10 cellular contexts compared by ENCODE assay signal in genomic region chr9:127915325-127915752, GRCh38. TPM values are rescaled to one million over a fixed set of nuclear protein-coding genes. Genes with fewer than 3 reads are reported as not detected.
DNase-seq lines count a peak whose midpoint lies in the region; ATAC-seq, FAIRE-seq and TF ChIP-seq lines count a peak whose summit lies in the region.
"Had no signal": no experiment of that assay in that cellular context is flagged by ENCODE, and none has a peak within 500 bp of the region (broad histone marks: within the 10 kb centered on the region; RNA-seq: fewer than 3 reads in every experiment).

No MANE protein-coding gene starts in this region.

- no peaks in the 10 kb centered on the region for H3K79me2 ChIP-seq in smooth muscle cell (ENCODE audit: low read depth)

- H3K36me3 ChIP-seq in mesenchymal stem cell (ENCODE audit: control insufficient read depth in 1 of 2, insufficient read depth in 2 of 2, low read depth in 1 of 2, low read length in 2 of 2) (peaks cover 38 to 42% of the 10 kb centered on the region in 2 experiments), smooth muscle cell (ENCODE audit: low read depth) (no peaks in the 10 kb centered on the region)

- DNase-seq in A549 (ENCODE audit: low read depth in 1 of 2, low spot score in 1 of 2) (no peak), GM12865 (ENCODE audit: low read depth) (peak; percentile 24), mesenchymal stem cell (no peak), Calu3 (no peak), frontal cortex (ENCODE audit: low spot score in 2 of 2) (no peak), smooth muscle cell (lab: John Stamatoyannopoulos, UW; ENCODE audit: unreplicated experiment) (no peak)
- no peak for DNase-seq in activated T-helper 2 cell treated with anti-CD3 and anti-CD28 coated beads, Interferon-gamma antibody, Interleukin-2, Interleukin-4, amounts not matched to agents 10 μg/mL and 5 μg/mL and 100 μg/mL, durations not matched to agents 14 hours and 24 hours and 36 hours (ENCODE audit: low spot score)
- DNase-seq: anterior cingulate cortex, nephron progenitor cell had no signal

- TF ChIP-seq EP300 in A549 (IDR thresholded peaks at IDR 0.05) = no peak

- CTCF ChIA-PET in A549 (lab: Yijun Ruan, JAX) (interaction anchor here (0.8 to 2.9 kb wide), 7 partner anchors 17 to 182 kb away, joined by 3 to 16 read pairs (median 4); partner anchors contain the start of gene TOR2A), Calu3 (lab: Charles Lee) (interaction anchor here (1.6 kb wide), 1 partner anchor 181 kb away, joined by 10 read pairs; the partner anchor contains the start of gene TOR2A)

- intact Hi-C loops in activated T-helper 2 cell treated with anti-CD3 and anti-CD28 coated beads, Interferon-gamma antibody, Interleukin-2, Interleukin-4, amounts not matched to agents 10 μg/mL and 5 μg/mL and 100 μg/mL, durations not matched to agents 14 hours and 24 hours and 36 hours (cut with micrococcal nuclease) = loop anchor here (5.0 to 10.0 kb wide), 3 partner anchors 48 to 301 kb away; partner anchors contain the start of genes CDK9 and STXBP1
- intact Hi-C loops in Calu3 (cut with micrococcal nuclease; ENCODE audit: unreplicated experiment) = no loop called here

- ATAC-seq in A549 (no peak), HG02763 (IDR thresholded peaks at IDR 0.05; ENCODE audit: unreplicated experiment) (no peak)

- peaks cover 32% of the 10 kb centered on the region for H3K36me3 Mint-ChIP-seq in activated T-helper 2 cell treated with anti-CD3 and anti-CD28 coated beads, Interferon-gamma antibody, Interleukin-2, Interleukin-4, amounts not matched to agents 10 μg/mL and 5 μg/mL and 100 μg/mL, durations not matched to agents 14 hours and 24 hours and 36 hours (ENCODE audit: low read depth)
- peaks cover 14% of the 10 kb centered on the region for H3K36me3 Mint-ChIP-seq in Calu3 (ENCODE audit: insufficient read depth, unreplicated experiment)

- H3K23ac ChIP-seq in mesenchymal stem cell (ENCODE audit: low read length in 2 of 2) = no peak overlapping the region

- H4K8ac ChIP-seq in mesenchymal stem cell (ENCODE audit: low read length) = no peak overlapping the region

- no peak overlapping the region for H2BK5ac ChIP-seq in mesenchymal stem cell (ENCODE audit: low read depth, low read length, poor library complexity, severe bottlenecking)

- peaks cover 58% of the 10 kb centered on the region for H3K4me1 ChIP-seq in A549
- peaks cover 42% of the 10 kb centered on the region for H3K4me1 ChIP-seq in mesenchymal stem cell (ENCODE audit: control insufficient read depth, insufficient read depth, low read depth, low read length)
- peaks cover 4% of the 10 kb centered on the region for H3K4me1 ChIP-seq in smooth muscle cell (ENCODE audit: low read depth)

- H3K9me3 Mint-ChIP-seq in activated T-helper 2 cell treated with anti-CD3 and anti-CD28 coated beads, Interferon-gamma antibody, Interleukin-2, Interleukin-4, amounts not matched to agents 10 μg/mL and 5 μg/mL and 100 μg/mL, durations not matched to agents 14 hours and 24 hours and 36 hours = no peaks in the 10 kb centered on the region
- no peaks in the 10 kb centered on the region for H3K9me3 Mint-ChIP-seq in Calu3 (ENCODE audit: low read depth, unreplicated experiment)
- H3K9me3 Mint-ChIP-seq: nephron progenitor cell had no signal

- H3K27me3 ChIP-seq in mesenchymal stem cell (ENCODE audit: control insufficient read depth in 1 of 2, insufficient read depth in 1 of 2, low read length in 2 of 2) (no peaks in the 10 kb centered on the region), smooth muscle cell (ENCODE audit: low read depth) (no peaks in the 10 kb centered on the region)

- peak overlapping the region; percentile 38 for H2AK5ac ChIP-seq in mesenchymal stem cell (ENCODE audit: low read length, severe bottlenecking)

- no peak for TF ChIP-seq POLR2A in A549 (IDR thresholded peaks at IDR 0.05; ENCODE audit: low read length)

- H2AFZ ChIP-seq in mesenchymal stem cell (ENCODE audit: low read depth, low read length) (no peak overlapping the region), smooth muscle cell (ENCODE audit: low read depth) (no peak overlapping the region)

- peak overlapping the region; percentile 80 for H3K4me3 Mint-ChIP-seq in activated T-helper 2 cell treated with anti-CD3 and anti-CD28 coated beads, Interferon-gamma antibody, Interleukin-2, Interleukin-4, amounts not matched to agents 10 μg/mL and 5 μg/mL and 100 μg/mL, durations not matched to agents 14 hours and 24 hours and 36 hours (ENCODE audit: low read depth)
- H3K4me3 Mint-ChIP-seq in Calu3 (ENCODE audit: low read depth, unreplicated experiment) = no peak overlapping the region

- peak overlapping the region in 1 of 2 experiments; percentile 70 for H3K14ac ChIP-seq in mesenchymal stem cell (ENCODE audit: low read length in 2 of 2)

- peaks cover 11% of the 10 kb centered on the region for H3F3A ChIP-seq in smooth muscle cell (ENCODE audit: low read depth)

- no peak for TF ChIP-seq RAD21 in A549 (conservative IDR thresholded peaks at IDR 0.05 in 1 of 2, IDR thresholded peaks at IDR 0.05 in 1 of 2)

- H3K27me3 Mint-ChIP-seq in activated T-helper 2 cell treated with anti-CD3 and anti-CD28 coated beads, Interferon-gamma antibody, Interleukin-2, Interleukin-4, amounts not matched to agents 10 μg/mL and 5 μg/mL and 100 μg/mL, durations not matched to agents 14 hours and 24 hours and 36 hours (ENCODE audit: low read depth) = no peaks in the 10 kb centered on the region
- no peaks in the 10 kb centered on the region for H3K27me3 Mint-ChIP-seq in Calu3 (ENCODE audit: unreplicated experiment)

- H2BK15ac ChIP-seq in mesenchymal stem cell (ENCODE audit: low read depth, poor library complexity, severe bottlenecking) = peak overlapping the region; percentile 12

- H2BK120ac ChIP-seq in mesenchymal stem cell (ENCODE audit: low read depth, low read length) = peak overlapping the region; percentile 37

- FAIRE-seq in A549 (lab: Jason Lieb, UNC) = no peak
- FAIRE-seq in frontal cortex (lab: Jason Lieb, UNC) = no peak

- peak overlapping the region; percentile 20 for H3K9ac ChIP-seq in mesenchymal stem cell (ENCODE audit: low read length)
- H3K9ac ChIP-seq in smooth muscle cell (ENCODE audit: low read depth) = no peak overlapping the region

- H3K4ac ChIP-seq in mesenchymal stem cell (ENCODE audit: low read depth in 1 of 2, low read length in 2 of 2) = peak overlapping the region in 1 of 2 experiments; percentile 38

- H3K4me3 ChIP-seq in A549 (no peak overlapping the region), GM12865 (ENCODE audit: low read depth, low read length) (peak overlapping the region; percentile 75), mesenchymal stem cell (ENCODE audit: insufficient read depth in 1 of 2, low read depth in 1 of 2, low read length in 2 of 2) (peak overlapping the region in 1 of 2 experiments; percentile 94), smooth muscle cell (no peak overlapping the region)

- BruUV-seq in Calu3 (replicated peaks; lab: Mats Ljungman, UMichigan) = no TSS peak

- H3K9me3 ChIP-seq in A549 (no peaks in the 10 kb centered on the region), mesenchymal stem cell (ENCODE audit: control insufficient read depth, low read length) (no peaks in the 10 kb centered on the region), smooth muscle cell (replicated peaks; ENCODE audit: low read depth) (no peaks in the 10 kb centered on the region)

- H3K27ac Mint-ChIP-seq in activated T-helper 2 cell treated with anti-CD3 and anti-CD28 coated beads, Interferon-gamma antibody, Interleukin-2, Interleukin-4, amounts not matched to agents 10 μg/mL and 5 μg/mL and 100 μg/mL, durations not matched to agents 14 hours and 24 hours and 36 hours = peak overlapping the region; percentile 3
- no peak overlapping the region for H3K27ac Mint-ChIP-seq in Calu3 (ENCODE audit: unreplicated experiment)
- H3K27ac Mint-ChIP-seq: nephron progenitor cell had no signal

- H3K4me2 ChIP-seq in A549 (peak overlapping the region; percentile 89), mesenchymal stem cell (ENCODE audit: low read length, poor library complexity, severe bottlenecking) (peak overlapping the region; percentile 10), smooth muscle cell (no peak overlapping the region)

- WGBS in A549 (ENCODE audit: missing lambda C conversion rate) = 67% methylated on average over 5 of the region's 5 CpGs
- 84% methylated on average over 5 of the region's 5 CpGs for WGBS in mesenchymal stem cell
- 85% methylated on average over 5 of the region's 5 CpGs for WGBS in smooth muscle cell (ENCODE audit: low lambda C conversion rate)

- peak overlapping the region; percentile 61 to 86 for H2BK12ac ChIP-seq in mesenchymal stem cell (ENCODE audit: low read length in 2 of 2)

- peaks cover 51% of the 10 kb centered on the region for H3K4me1 Mint-ChIP-seq in activated T-helper 2 cell treated with anti-CD3 and anti-CD28 coated beads, Interferon-gamma antibody, Interleukin-2, Interleukin-4, amounts not matched to agents 10 μg/mL and 5 μg/mL and 100 μg/mL, durations not matched to agents 14 hours and 24 hours and 36 hours (ENCODE audit: low read depth)
- H3K4me1 Mint-ChIP-seq in Calu3 (ENCODE audit: low read depth, unreplicated experiment) = peaks cover 13% of the 10 kb centered on the region

- no peaks in the 10 kb centered on the region for H4K20me1 ChIP-seq in smooth muscle cell (ENCODE audit: low read depth)

- H3K27ac ChIP-seq in A549 (peak overlapping the region in 1 of 2 experiments; percentile 90; a peak in 4 of 6 replicates), mesenchymal stem cell (ENCODE audit: low read length, poor library complexity, severe bottlenecking) (no peak overlapping the region), smooth muscle cell (ENCODE audit: low read depth) (no peak overlapping the region)

- peak overlapping the region; percentile 43 for H4K91ac ChIP-seq in mesenchymal stem cell (ENCODE audit: low read length)

- H3K79me1 ChIP-seq in mesenchymal stem cell (replicated peaks; ENCODE audit: low read length, poor library complexity, severe bottlenecking) = peaks cover 26% of the 10 kb centered on the region

- peak overlapping the region in 1 of 2 experiments; percentile 38 for H3K18ac ChIP-seq in mesenchymal stem cell (ENCODE audit: low read depth in 1 of 2, low read length in 2 of 2)

- TF ChIP-seq CTCF in A549 (IDR thresholded peaks at IDR 0.05) = no peak
- no peak for TF ChIP-seq CTCF in GM12865 (IDR thresholded peaks at IDR 0.05; ENCODE audit: insufficient read depth, low read depth, low read length, missing control alignments)
- no peak for TF ChIP-seq CTCF in Calu3 (IDR thresholded peaks at IDR 0.05; ENCODE audit: unreplicated experiment)
- no peak for TF ChIP-seq CTCF in smooth muscle cell (IDR thresholded peaks at IDR 0.05; ENCODE audit: borderline replicate concordance, insufficient read depth, poor library complexity, severe bottlenecking)

- POLR2A ChIA-PET in A549 (lab: Yijun Ruan, JAX) = no interaction called here

RNA-seq across cellular contexts. Expression of gene ST6GALNAC4, which starts 1.5 kb away (rescaled TPM):
- 11.0 and 12.5 TPM in 2 replicates for polyA plus RNA-seq in A549 (2011; rRNA removed)
- 21.5 and 29.4 TPM in 2 replicates for polyA plus RNA-seq in A549 (2012; cell fraction: cytosol; rRNA removed)
- 28.7 and 46.1 TPM in 2 replicates for polyA plus RNA-seq in A549 (2012; cell fraction: nucleus; rRNA removed)
- polyA plus RNA-seq in A549 (2017; fragmentation: RNase III; extraction: RNeasy Plus Mini Kit Qiagen cat#74134 plus additional on column Dnase treatment) = 18.1 to 25.4 TPM (median 24.8 TPM) in 3 replicates
- polyA minus RNA-seq in A549 (2011; rRNA and poly(A)+ RNA removed) = 17.6 and 18.1 TPM in 2 replicates
- 25.6 and 28.7 TPM in 2 replicates for total RNA-seq in activated T-helper 2 cell treated with anti-CD3 and anti-CD28 coated beads, Interferon-gamma antibody, Interleukin-2, Interleukin-4, amounts not matched to agents 10 μg/mL and 5 μg/mL and 100 μg/mL, durations not matched to agents 14 hours and 24 hours and 36 hours
- polyA plus RNA-seq in mesenchymal stem cell (2013, experiment 1 of 2) = 32.1 TPM
- 29.4 TPM for polyA plus RNA-seq in mesenchymal stem cell (2013, experiment 2 of 2)
- 11.8 and 12.8 TPM in 2 replicates for total RNA-seq in Calu3 (2022)
- 6.5 TPM for total RNA-seq in frontal cortex
- total RNA-seq in smooth muscle cell = 5.3 and 22.5 TPM in 2 replicates
- polyA plus RNA-seq in smooth muscle cell = 12.1 and 13.6 TPM in 2 replicates

RNA-seq across cellular contexts. Expression of gene PIP5KL1, which starts 15.2 kb away (rescaled TPM):
- polyA plus RNA-seq in A549 (2011; rRNA removed) (1.8 and 2.4 TPM in 2 replicates), A549 (2017; fragmentation: RNase III; extraction: RNeasy Plus Mini Kit Qiagen cat#74134 plus additional on column Dnase treatment) (2.0 to 3.7 TPM (median 2.5 TPM) in 3 replicates), smooth muscle cell (2.7 and 9.7 TPM in 2 replicates)
- polyA plus RNA-seq in A549 (2012; cell fraction: cytosol; rRNA removed) = 1.4 and 2.2 TPM in 2 replicates
- polyA plus RNA-seq in A549 (2012; cell fraction: nucleus; rRNA removed) = 19.9 and 20.7 TPM in 2 replicates
- polyA minus RNA-seq in A549 (2011; rRNA and poly(A)+ RNA removed) = 0.70 and 2.0 TPM in 2 replicates
- total RNA-seq in activated T-helper 2 cell treated with anti-CD3 and anti-CD28 coated beads, Interferon-gamma antibody, Interleukin-2, Interleukin-4, amounts not matched to agents 10 μg/mL and 5 μg/mL and 100 μg/mL, durations not matched to agents 14 hours and 24 hours and 36 hours = 1.4 and 3.4 TPM in 2 replicates
- polyA plus RNA-seq in mesenchymal stem cell (2013, experiment 1 of 2) = 2.0 TPM
- 1.8 TPM for polyA plus RNA-seq in mesenchymal stem cell (2013, experiment 2 of 2)
- total RNA-seq in Calu3 (2022) (0.17 and 1.1 TPM in 2 replicates), frontal cortex (6.1 TPM), smooth muscle cell (1.1 and 9.2 TPM in 2 replicates)

RNA-seq across cellular contexts. Expression of gene ST6GALNAC6, which starts 15.9 kb away (rescaled TPM):
- polyA plus RNA-seq in A549 (2011; rRNA removed) = 8.2 and 14.7 TPM in 2 replicates
- polyA plus RNA-seq in A549 (2012; cell fraction: cytosol; rRNA removed) = 12.7 and 16.0 TPM in 2 replicates
- 36.6 and 37.6 TPM in 2 replicates for polyA plus RNA-seq in A549 (2012; cell fraction: nucleus; rRNA removed)
- 15.8 to 25.2 TPM (median 22.0 TPM) in 3 replicates for polyA plus RNA-seq in A549 (2017; fragmentation: RNase III; extraction: RNeasy Plus Mini Kit Qiagen cat#74134 plus additional on column Dnase treatment)
- polyA minus RNA-seq in A549 (2011; rRNA and poly(A)+ RNA removed) = 15.6 and 18.6 TPM in 2 replicates
- 60.3 and 60.7 TPM in 2 replicates for total RNA-seq in activated T-helper 2 cell treated with anti-CD3 and anti-CD28 coated beads, Interferon-gamma antibody, Interleukin-2, Interleukin-4, amounts not matched to agents 10 μg/mL and 5 μg/mL and 100 μg/mL, durations not matched to agents 14 hours and 24 hours and 36 hours
- 45.2 TPM for polyA plus RNA-seq in mesenchymal stem cell (2013, experiment 1 of 2)
- 45.9 TPM for polyA plus RNA-seq in mesenchymal stem cell (2013, experiment 2 of 2)
- 9.1 and 12.1 TPM in 2 replicates for total RNA-seq in Calu3 (2022)
- 28.5 TPM for total RNA-seq in frontal cortex
- 34.3 and 36.4 TPM in 2 replicates for total RNA-seq in smooth muscle cell
- polyA plus RNA-seq in smooth muscle cell = 48.8 and 65.8 TPM in 2 replicates

RNA-seq across cellular contexts. Expression of gene DPM2, which starts 22.3 kb away (rescaled TPM):
- 41.9 and 48.8 TPM in 2 replicates for polyA plus RNA-seq in A549 (2011; rRNA removed)
- polyA plus RNA-seq in A549 (2012; cell fraction: cytosol; rRNA removed) = 63.0 and 76.3 TPM in 2 replicates
- polyA plus RNA-seq in A549 (2012; cell fraction: nucleus; rRNA removed) = 52.4 and 53.7 TPM in 2 replicates
- polyA plus RNA-seq in A549 (2017; fragmentation: RNase III; extraction: RNeasy Plus Mini Kit Qiagen cat#74134 plus additional on column Dnase treatment) = 45.9 to 50.1 TPM (median 46.3 TPM) in 3 replicates
- 78.6 and 82.1 TPM in 2 replicates for polyA minus RNA-seq in A549 (2011; rRNA and poly(A)+ RNA removed)
- total RNA-seq in activated T-helper 2 cell treated with anti-CD3 and anti-CD28 coated beads, Interferon-gamma antibody, Interleukin-2, Interleukin-4, amounts not matched to agents 10 μg/mL and 5 μg/mL and 100 μg/mL, durations not matched to agents 14 hours and 24 hours and 36 hours = 55.7 and 57.4 TPM in 2 replicates
- polyA plus RNA-seq in mesenchymal stem cell (2013, experiment 1 of 2) = 29.7 TPM
- polyA plus RNA-seq in mesenchymal stem cell (2013, experiment 2 of 2) = 30.1 TPM
- total RNA-seq in Calu3 (2022) = 31.5 and 39.9 TPM in 2 replicates
- 11.4 TPM for total RNA-seq in frontal cortex
- 23.6 and 26.0 TPM in 2 replicates for total RNA-seq in smooth muscle cell
- polyA plus RNA-seq in smooth muscle cell = 68.5 and 72.8 TPM in 2 replicates

RNA-seq across cellular contexts. Expression of gene AK1, which starts 37.9 kb away (rescaled TPM):
- 30.0 and 33.6 TPM in 2 replicates for polyA plus RNA-seq in A549 (2011; rRNA removed)
- polyA plus RNA-seq in A549 (2012; cell fraction: cytosol; rRNA removed) = 75.1 and 94.3 TPM in 2 replicates
- polyA plus RNA-seq in A549 (2012; cell fraction: nucleus; rRNA removed) = 47.3 and 77.3 TPM in 2 replicates
- polyA plus RNA-seq in A549 (2017; fragmentation: RNase III; extraction: RNeasy Plus Mini Kit Qiagen cat#74134 plus additional on column Dnase treatment) = 31.9 to 38.2 TPM (median 31.9 TPM) in 3 replicates
- polyA minus RNA-seq in A549 (2011; rRNA and poly(A)+ RNA removed) = 14.8 and 18.0 TPM in 2 replicates
- total RNA-seq in activated T-helper 2 cell treated with anti-CD3 and anti-CD28 coated beads, Interferon-gamma antibody, Interleukin-2, Interleukin-4, amounts not matched to agents 10 μg/mL and 5 μg/mL and 100 μg/mL, durations not matched to agents 14 hours and 24 hours and 36 hours = 19.6 and 21.0 TPM in 2 replicates
- 127 TPM for polyA plus RNA-seq in mesenchymal stem cell (2013, experiment 1 of 2)
- 132 TPM for polyA plus RNA-seq in mesenchymal stem cell (2013, experiment 2 of 2)
- 12.2 and 15.6 TPM in 2 replicates for total RNA-seq in Calu3 (2022)
- 25.7 TPM for total RNA-seq in frontal cortex
- 22.2 and 52.4 TPM in 2 replicates for total RNA-seq in smooth muscle cell
- 97.8 and 115 TPM in 2 replicates for polyA plus RNA-seq in smooth muscle cell
